Comparison of ENCODE assay signal across 1 cellular context in the genomic region with DNA sequence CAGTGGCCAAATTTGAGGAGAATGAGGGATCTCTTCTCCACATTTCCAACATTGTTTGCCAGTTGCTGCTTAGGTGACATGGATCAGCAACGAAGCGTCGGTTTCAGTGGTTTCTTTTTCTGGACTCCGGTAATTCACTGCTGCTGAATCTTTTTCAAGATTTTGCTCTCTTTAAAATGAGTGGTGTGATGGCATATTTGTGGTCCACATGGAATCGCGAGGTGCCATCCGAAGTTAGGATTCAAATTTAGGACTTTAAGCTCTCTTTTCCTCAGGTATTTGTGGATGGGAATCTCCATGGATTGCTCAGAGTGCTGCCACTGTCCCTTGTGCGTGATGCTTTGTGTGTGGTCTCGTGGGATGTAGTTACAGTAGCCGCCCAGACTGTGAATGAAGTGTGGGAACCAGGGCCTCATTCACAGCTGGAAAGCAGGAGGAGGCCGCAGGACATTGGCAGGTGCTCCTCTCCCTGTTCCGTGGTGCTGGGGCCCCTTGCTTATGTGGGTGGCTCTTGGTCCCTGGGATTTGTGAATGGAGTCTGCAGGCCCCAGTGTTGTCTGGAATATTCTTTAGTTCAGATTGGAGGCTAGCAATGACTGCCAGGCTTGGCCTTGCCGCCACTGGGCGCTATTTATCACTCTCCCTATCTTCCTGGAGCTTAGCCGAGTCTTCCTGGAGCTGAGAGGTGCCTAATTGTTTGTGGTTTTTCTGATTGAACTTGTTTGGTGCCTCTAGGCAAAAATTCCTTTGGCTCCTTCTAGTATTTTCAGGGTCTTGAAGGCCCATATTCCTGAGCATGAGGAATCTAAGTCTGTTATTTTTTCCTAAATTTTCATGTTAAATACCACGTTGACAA.
TF ChIP-seq lines count a peak whose summit lies in the region.

No MANE protein-coding gene starts in this region.

TF ChIP-seq in H1, 55 proteins besides CTCF, POLR2A, EP300 and RAD21:
- TF ChIP-seq CHD1 (IDR thresholded peaks at IDR 0.05; ENCODE audit: low read depth, low read length): peak; percentile 13; the same call in 1 of the 2 replicates
- peak; percentile 92 for TF ChIP-seq POLR2AphosphoS5 (IDR thresholded peaks at IDR 0.05; ENCODE audit: low read depth, low read length)
- no peak for TF ChIP-seq EGR1 (IDR thresholded peaks at IDR 0.05; ENCODE audit: borderline replicate concordance, low read depth, low read length)
- 0 out of 4 replicates have a peak, but pooled peaks of 1 of the 2 experiments have one; percentile 13 for TF ChIP-seq SIN3A (conservative IDR thresholded peaks at IDR 0.05 in 1 of 2, IDR thresholded peaks at IDR 0.05 in 1 of 2; ENCODE audit: low read depth in 1 of 2, low read length in 2 of 2)
- TF ChIP-seq KDM4A (IDR thresholded peaks at IDR 0.05; ENCODE audit: low read depth, low read length, severe bottlenecking): no peak
- no peak for TF ChIP-seq CHD7 (IDR thresholded peaks at IDR 0.05; ENCODE audit: insufficient replicate concordance, low read length)
- TF ChIP-seq TEAD4 (IDR thresholded peaks at IDR 0.05; ENCODE audit: low read depth, low read length): no peak
- TF ChIP-seq, protein P1, sequence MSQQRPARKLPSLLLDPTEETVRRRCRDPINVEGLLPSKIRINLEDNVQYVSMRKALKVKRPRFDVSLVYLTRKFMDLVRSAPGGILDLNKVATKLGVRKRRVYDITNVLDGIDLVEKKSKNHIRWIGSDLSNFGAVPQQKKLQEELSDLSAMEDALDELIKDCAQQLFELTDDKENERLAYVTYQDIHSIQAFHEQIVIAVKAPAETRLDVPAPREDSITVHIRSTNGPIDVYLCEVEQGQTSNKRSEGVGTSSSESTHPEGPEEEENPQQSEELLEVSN (IDR thresholded peaks at IDR 0.05): 0 out of 2 replicates have a peak, but pooled peaks have one; percentile 3
- TF ChIP-seq KDM1A (IDR thresholded peaks at IDR 0.05; ENCODE audit: borderline replicate concordance, low read length): peak; percentile 27; the same call in 1 of the 2 replicates
- TF ChIP-seq CHD2 (IDR thresholded peaks at IDR 0.05; ENCODE audit: low read length): no peak
- TF ChIP-seq MAFK (IDR thresholded peaks at IDR 0.05; ENCODE audit: low read depth, low read length): no peak
- TF ChIP-seq GTF2F1 (IDR thresholded peaks at IDR 0.05; ENCODE audit: borderline replicate concordance, low read depth, low read length): no peak
- no peak for TF ChIP-seq EZH2 (IDR thresholded peaks at IDR 0.05; ENCODE audit: low read depth, low read length, severe bottlenecking)
- no peak; the same call in 1 of the 2 replicates for TF ChIP-seq TAF1 (IDR thresholded peaks at IDR 0.05; ENCODE audit: low read depth, low read length)
- TF ChIP-seq TBP (IDR thresholded peaks at IDR 0.05; ENCODE audit: low read depth, low read length): peak; percentile 19; the same call in 1 of the 2 replicates
- TF ChIP-seq SIRT6 (IDR thresholded peaks at IDR 0.05; ENCODE audit: low read length): no peak
- TF ChIP-seq SRF (IDR thresholded peaks at IDR 0.05; ENCODE audit: low read depth, low read length): no peak
- no peak for TF ChIP-seq RXRA (IDR thresholded peaks at IDR 0.05; ENCODE audit: insufficient read depth, low read depth, low read length)
- no peak for TF ChIP-seq CEBPB (IDR thresholded peaks at IDR 0.05; ENCODE audit: low read depth, low read length)
- TF ChIP-seq MAX (IDR thresholded peaks at IDR 0.05): no peak
- 0 out of 2 replicates have a peak, but pooled peaks have one; percentile 5 for TF ChIP-seq PHF8 (conservative IDR thresholded peaks at IDR 0.05; ENCODE audit: low read depth, low read length)
- no peak for TF ChIP-seq CTBP2 (IDR thresholded peaks at IDR 0.05; ENCODE audit: borderline replicate concordance, insufficient read depth, insufficient read length, low read length)
TF ChIP-seq in H1: peak in this region for 7.
